In genomic region chr6:15248451-15249370, GRCh38 we compare ENCODE assay signal across 8 cellular contexts. TPM values are rescaled to one million over a fixed set of nuclear protein-coding genes. Genes with fewer than 3 reads are reported as not detected.
DNase-seq lines count a peak whose midpoint lies in the region; ATAC-seq and TF ChIP-seq lines count a peak whose summit lies in the region.

No MANE protein-coding gene starts in this region.

- H3K27me3 Mint-ChIP-seq in T-helper 17 cell, result no peaks in the 10 kb centered on the region

- CTCF ChIA-PET in GM10248 (lab: Yijun Ruan, JAX), result interaction anchor here (0.9 to 1.9 kb wide), 7 partner anchors 12 to 193 kb away, joined by 3 to 6 read pairs (median 4); no protein-coding TSS in a partner anchor

- TF ChIP-seq POLR2A in prostate gland (IDR thresholded peaks at IDR 0.05), result peak; percentile 41

- TF ChIP-seq CTCF in GM10248 (IDR thresholded peaks at IDR 0.05; ENCODE audit: control extremely low read depth, extremely low read depth, low read depth, missing control alignments) (no peak), prostate gland (IDR thresholded peaks at IDR 0.05) (peak in 3 of 4 experiments; percentile 45 to 53 (median 51)), upper lobe of right lung (IDR thresholded peaks at IDR 0.05) (no peak)

- H3K36me3 ChIP-seq in prostate gland, result no peaks in the 10 kb centered on the region
- H3K36me3 ChIP-seq in upper lobe of right lung, result no peaks in the 10 kb centered on the region

- no peaks in the 10 kb centered on the region for H3K9me3 ChIP-seq in T-helper 17 cell (ENCODE audit: control insufficient read depth, low read length, poor library complexity, severe bottlenecking)
- no peaks in the 10 kb centered on the region for H3K9me3 ChIP-seq in prostate gland
- H3K9me3 ChIP-seq in upper lobe of right lung, result no peaks in the 10 kb centered on the region

- ATAC-seq in HG02798 (IDR thresholded peaks at IDR 0.05; ENCODE audit: poor library complexity, unreplicated experiment) (peak; percentile 48), T-helper 17 cell (peak; percentile 60), left ventricle myocardium superior (peak; percentile 56), upper lobe of right lung (peak; percentile 70)

- no peaks in the 10 kb centered on the region for H3K36me3 Mint-ChIP-seq in T-helper 17 cell (ENCODE audit: low read depth)

- POLR2A ChIA-PET in GM10248 (lab: Yijun Ruan, JAX), result interaction anchor here (0.5 to 0.6 kb wide), 2 partner anchors 80 to 155 kb away, joined by 3 to 10 read pairs; no protein-coding TSS in a partner anchor

- H3K4me1 Mint-ChIP-seq in T-helper 17 cell, result peaks cover 57% of the 10 kb centered on the region

- peak overlapping the region; percentile 96 for H3K4me3 Mint-ChIP-seq in T-helper 17 cell

- intact Hi-C loops in left ventricle myocardium superior (cut with micrococcal nuclease) (no loop called here), prostate gland (cut with DNase I) (loop anchor here (5.0 kb wide), 4 partner anchors 194 to 1036 kb away; no protein-coding TSS in a partner anchor), upper lobe of right lung (cut with DNase I) (no loop called here)

- peak overlapping the region; percentile 92 to 98 for H3K27ac ChIP-seq in prostate gland
- peak overlapping the region; percentile 91 for H3K27ac ChIP-seq in upper lobe of right lung

- H3K27me3 ChIP-seq in prostate gland (replicated peaks; ENCODE audit: insufficient read depth) (no peaks in the 10 kb centered on the region), upper lobe of right lung (no peaks in the 10 kb centered on the region)

- peaks cover 4% of the 10 kb centered on the region for H3K4me1 ChIP-seq in prostate gland (replicated peaks)
- peaks cover 39% of the 10 kb centered on the region for H3K4me1 ChIP-seq in upper lobe of right lung

- peak overlapping the region; percentile 98 for H3K27ac Mint-ChIP-seq in T-helper 17 cell

- peak overlapping the region; percentile 89 to 91 for H3K4me3 ChIP-seq in prostate gland
- H3K4me3 ChIP-seq in upper lobe of right lung, result peak overlapping the region; percentile 91

- 1% methylated on average over 27 of the region's 83 CpGs for WGBS in prostate gland

- peak; percentile 93 for DNase-seq in GM10248 (ENCODE audit: extremely low spot score)
- peak; percentile 63 for DNase-seq in NCI-H1694 (lab: John Stamatoyannopoulos, UW)
- DNase-seq in T-helper 17 cell, result peak; percentile 93 to 96 (median 96)
- peak; percentile 23 to 95 (median 86) for DNase-seq in amygdala (lab: John Stamatoyannopoulos, UW)
- DNase-seq in left ventricle myocardium superior, result peak; percentile 95
- DNase-seq in prostate gland (ENCODE audit: low spot score), result peak; percentile 96
- peak; percentile 96 for DNase-seq in upper lobe of right lung

RNA-seq across cellular contexts. Expression of gene JARID2, which starts 2.8 kb away (rescaled TPM):
- 10 to 100 TPM; 21.9 to 35.5 TPM for total RNA-seq in T-helper 17 cell
- 10.2 TPM for total RNA-seq in left ventricle myocardium superior
- total RNA-seq in prostate gland, result 10 to 100 TPM in 1 of 2 donors, 1 to 10 TPM in 1; 7.7 to 35.4 TPM
- total RNA-seq in upper lobe of right lung, result 15.1 TPM

Comparison
In these comparisons a context has a peak if more than half of its experiments do, and no peak if none do; other contexts are left out.
1. Peak in every context shown above with its lines: DNase-seq, ATAC-seq, H3K4me3 ChIP-seq and H3K27ac ChIP-seq.
2. CTCF ChIP-seq: peak in prostate gland (3 of 4); none in GM10248 (single experiment) and upper lobe of right lung (single experiment).